8 cellular contexts compared by ENCODE assay signal in the genomic region with DNA sequence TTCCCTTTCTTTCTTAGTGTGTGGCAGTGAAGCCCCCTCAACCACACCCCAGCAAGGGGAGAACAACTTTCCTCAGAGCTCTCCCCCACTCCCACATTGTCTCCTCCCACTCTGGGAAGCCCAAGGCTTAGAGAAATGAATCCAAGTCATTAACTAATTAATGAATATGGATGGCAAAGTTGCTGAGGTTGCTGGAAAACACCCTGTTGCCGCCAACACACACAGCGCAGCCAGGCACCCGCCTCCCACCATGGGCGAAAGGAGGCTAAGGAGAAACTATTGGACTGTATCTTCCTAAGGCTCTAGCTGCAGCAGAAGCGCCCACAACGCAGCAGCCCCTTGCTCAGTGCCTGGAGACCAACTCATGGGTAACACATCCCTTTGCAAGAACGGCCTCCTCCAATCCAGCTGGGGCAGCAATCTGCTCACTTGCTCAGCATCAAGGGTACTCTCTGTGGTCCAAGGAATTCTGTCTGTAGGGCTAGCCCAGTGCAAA. TPM values are rescaled to one million over a fixed set of nuclear protein-coding genes. Genes with fewer than 3 reads are reported as not detected.
DNase-seq lines count a peak whose midpoint lies in the region; ATAC-seq and TF ChIP-seq lines count a peak whose summit lies in the region.
"Had no signal": no experiment of that assay in that cellular context is flagged by ENCODE, and none has a peak within 500 bp of the region (broad histone marks: within the 10 kb centered on the region; RNA-seq: fewer than 3 reads in every experiment).

No MANE protein-coding gene starts in this region.

- no peaks in the 10 kb centered on the region for H3K9me3 ChIP-seq in gastrocnemius medialis

- no peaks in the 10 kb centered on the region for H3K36me3 ChIP-seq in gastrocnemius medialis

- H3K4me3 ChIP-seq in dorsolateral prefrontal cortex: peak overlapping the region in 33 of 59 donors; percentile 1 to 41 (median 22)
- H3K4me3 ChIP-seq in gastrocnemius medialis: no peak overlapping the region

- peaks cover 81 to 85% of the 10 kb centered on the region in 2 donors for H3K4me1 ChIP-seq in gastrocnemius medialis

- TF ChIP-seq POLR2A in gastrocnemius medialis (IDR thresholded peaks at IDR 0.05): no peak

- ATAC-seq in GM21381 (IDR thresholded peaks at IDR 0.05; ENCODE audit: unreplicated experiment): peak; percentile 28
- ATAC-seq in HG03571 (IDR thresholded peaks at IDR 0.05; ENCODE audit: unreplicated experiment): peak; percentile 28
- no peak for ATAC-seq in gastrocnemius medialis
- no peak for ATAC-seq in HG03457 (IDR thresholded peaks at IDR 0.05; ENCODE audit: unreplicated experiment)
- no peak for ATAC-seq in GM19467 (IDR thresholded peaks at IDR 0.05; ENCODE audit: unreplicated experiment)

- DNase-seq in dorsolateral prefrontal cortex (peak in 2 of 10 donors; percentile 37 to 51), gastrocnemius medialis (no peak), NCI-H1105 (lab: John Stamatoyannopoulos, UW) (no peak)

- TF ChIP-seq CTCF in dorsolateral prefrontal cortex (IDR thresholded peaks at IDR 0.05 in 54 of 56, conservative IDR thresholded peaks at IDR 0.05 in 2 of 56; ENCODE audit: low read depth in 1 of 56, partially characterized antibody in 56 of 56): no peak
- TF ChIP-seq CTCF in gastrocnemius medialis (IDR thresholded peaks at IDR 0.05 in 4 of 5, conservative IDR thresholded peaks at IDR 0.05 in 1 of 5): no peak

- intact Hi-C loops in dorsolateral prefrontal cortex (cut with DNase I) (loop anchor here in 1 of 2 donors (5.0 kb wide), 1 partner anchor 36 kb away; the partner anchor contains the start of genes NCBP2L and TSC22D3), gastrocnemius medialis (cut with DNase I; ENCODE audit: low total_unique reads) (loop anchor here (2.0 kb wide), 1 partner anchor 23 kb away; no protein-coding TSS in a partner anchor)

- in situ Hi-C loops in gastrocnemius medialis (cut with MboI; ENCODE audit: low sequenced_read_pairs in 4 of 4): no loop called here

- H3K27me3 ChIP-seq in dorsolateral prefrontal cortex: peaks cover 0 to 93% (median 19%) of the 10 kb centered on the region in 45 donors
- H3K27me3 ChIP-seq in gastrocnemius medialis: no peaks in the 10 kb centered on the region

- peak overlapping the region; percentile 61 to 98 (median 95) for H3K27ac ChIP-seq in dorsolateral prefrontal cortex
- H3K27ac ChIP-seq in gastrocnemius medialis: peak overlapping the region; percentile 87 to 96 (median 94)

RNA-seq across cellular contexts. Expression of gene TSC22D3, which starts 34.2 kb away (rescaled TPM):
- total RNA-seq in dorsolateral prefrontal cortex: 100 to 1,000 TPM in 104 of 120 experiments, 10 to 100 TPM in 16; 72.2 to 218 (median 129) TPM
- 1,000 to 10,000 TPM in 2 of 4 donors, 100 to 1,000 TPM in 2; 689 to 1,948 (median 1,054) TPM for total RNA-seq in gastrocnemius medialis

RNA-seq across cellular contexts. Expression of gene NCBP2L, which starts 36.2 kb away (rescaled TPM):
- total RNA-seq in dorsolateral prefrontal cortex (1 to 10 TPM in 1 of 120 experiments, under 1 TPM in 27, not detected in 92; 0.25 to 1.3 (median 0.47) TPM), gastrocnemius medialis (under 1 TPM in 1 of 4 donors, not detected in 3; 0.11 TPM)
- total RNA-seq: left colon had no signal

Comparison
In these comparisons a context has a peak if more than half of its experiments do, and no peak if none do; other contexts are left out.
1. ATAC-seq: peak in GM21381 (single experiment) and HG03571 (single experiment); none in gastrocnemius medialis (0 of 2), HG03457 (single experiment) and GM19467 (single experiment).
2. H3K4me3 ChIP-seq: peak in dorsolateral prefrontal cortex (33 of 59); none in gastrocnemius medialis (0 of 4).